Comparison of ENCODE assay signal across 26 cellular contexts in the genomic region with DNA sequence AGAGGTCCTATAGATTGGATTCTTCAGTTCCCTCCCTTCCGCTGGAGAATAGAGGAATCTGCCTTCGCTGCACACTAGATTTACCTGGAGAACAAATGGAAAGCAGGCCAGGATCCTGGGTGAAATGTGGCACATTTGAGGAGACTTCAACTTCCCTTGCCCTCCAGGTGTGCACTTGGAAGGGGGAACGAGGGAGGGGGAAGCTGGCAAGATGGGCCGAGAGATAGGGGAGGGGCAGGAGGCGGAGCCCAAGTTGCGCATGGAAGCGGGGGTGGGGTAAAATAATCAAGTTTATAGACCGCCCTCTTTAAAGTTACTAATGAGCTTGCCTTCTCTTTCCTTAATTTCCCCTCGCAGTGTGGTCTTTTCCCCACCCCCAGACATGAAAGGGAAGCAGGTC.
A peak's percentile ranks its signal among the peaks of the same experiment; 100 is the strongest.
DNase-seq lines count a peak whose midpoint lies in the region; ATAC-seq and TF ChIP-seq lines count a peak whose summit lies in the region.
"Had no signal": no experiment of that assay in that cellular context is flagged by ENCODE, and none has a peak within 500 bp of the region (broad histone marks: within the 10 kb centered on the region; RNA-seq: fewer than 3 reads in every experiment).

No MANE protein-coding gene starts in this region.

- ATAC-seq in activated T-helper 17 cell treated with anti-CD3 and anti-CD28 coated beads, Interleukin-2, amount 50 U/mL, for 72 hours (replicated peaks): no peak
- no peak for ATAC-seq in HG02642 (IDR thresholded peaks at IDR 0.05; ENCODE audit: poor library complexity, unreplicated experiment)
- ATAC-seq: stimulated activated naive B cell treated with anti-CD40 and anti-IgM and Interleukin-4, amounts not matched to agents 10 μg/mL and 1 μg/mL and 100 μg/mL, for 72 hours had no signal

- H3K4me3 ChIP-seq in HUES64 (ENCODE audit: low read length): peak overlapping the region; percentile 27
- peak overlapping the region; percentile 100 for H3K4me3 ChIP-seq in epithelial cell of esophagus (ENCODE audit: low read length)
- H3K4me3 ChIP-seq in smooth muscle cell: no peak overlapping the region
- H3K4me3 ChIP-seq: ascending aorta; BLaER1 treated with 17β-estradiol and CSF1 and Interleukin-3, amounts not matched to agents 10 nM and 100 nM; lower lobe of right lung had no signal

- no peaks in the 10 kb centered on the region for H3K9me3 Mint-ChIP-seq in activated T-helper 17 cell treated with anti-CD3 and anti-CD28 coated beads, Interleukin-2, amount 50 U/mL, for 72 hours
- H3K9me3 Mint-ChIP-seq: activated CD4-positive, alpha-beta memory T cell treated with anti-CD3 and anti-CD28 coated beads for 36 hours; activated T-helper 2 cell treated with anti-CD3 and anti-CD28 coated beads, Interferon-gamma antibody, Interleukin-2, Interleukin-4, amounts not matched to agents 10 μg/mL and 5 μg/mL and 100 μg/mL, durations not matched to agents 14 hours and 24 hours and 36 hours; stimulated activated naive B cell treated with anti-CD40 and anti-IgM and Interleukin-4, amounts not matched to agents 10 μg/mL and 1 μg/mL and 100 μg/mL, for 72 hours had no signal

- H3K4me1 Mint-ChIP-seq in activated T-helper 17 cell treated with anti-CD3 and anti-CD28 coated beads, Interleukin-2, amount 50 U/mL, for 72 hours: no peaks in the 10 kb centered on the region
- H3K4me1 Mint-ChIP-seq: stimulated activated naive B cell treated with anti-CD40 and anti-IgM and Interleukin-4, amounts not matched to agents 10 μg/mL and 1 μg/mL and 100 μg/mL, for 72 hours had no signal

- H3K4me1 ChIP-seq in HUES64 (ENCODE audit: insufficient read depth, low read length) (peaks cover 59% of the 10 kb centered on the region), smooth muscle cell (ENCODE audit: low read depth) (peaks cover 26% of the 10 kb centered on the region)
- H3K4me1 ChIP-seq: ascending aorta, lower lobe of right lung had no signal

- no peaks in the 10 kb centered on the region for H3K79me2 ChIP-seq in smooth muscle cell (ENCODE audit: low read depth)

- H3K27ac ChIP-seq in HUES64 (ENCODE audit: low read depth, low read length): peak overlapping the region; percentile 74; the same call in 1 of the 2 replicates
- no peak overlapping the region for H3K27ac ChIP-seq in smooth muscle cell (ENCODE audit: low read depth)
- H3K27ac ChIP-seq: ascending aorta; BLaER1 treated with 17β-estradiol and CSF1 and Interleukin-3, amounts not matched to agents 10 nM and 100 nM; lower lobe of right lung had no signal

- H3K4me3 Mint-ChIP-seq in activated T-helper 17 cell treated with anti-CD3 and anti-CD28 coated beads, Interleukin-2, amount 50 U/mL, for 72 hours: no peak overlapping the region
- H3K4me3 Mint-ChIP-seq: activated CD4-positive, alpha-beta memory T cell treated with anti-CD3 and anti-CD28 coated beads for 36 hours; activated naive CD8-positive, alpha-beta T cell; stimulated activated naive B cell treated with anti-CD40 and anti-IgM and Interleukin-4, amounts not matched to agents 10 μg/mL and 1 μg/mL and 100 μg/mL, for 72 hours had no signal

- no peak for TF ChIP-seq CTCF in epithelial cell of esophagus (IDR thresholded peaks at IDR 0.05; ENCODE audit: insufficient read depth, low read depth, low read length, missing control alignments)
- TF ChIP-seq CTCF in smooth muscle cell (IDR thresholded peaks at IDR 0.05; ENCODE audit: borderline replicate concordance, insufficient read depth, poor library complexity, severe bottlenecking): no peak

- no peaks in the 10 kb centered on the region for H4K20me1 ChIP-seq in smooth muscle cell (ENCODE audit: low read depth)
- H4K20me1 ChIP-seq: BLaER1 treated with 17β-estradiol and CSF1 and Interleukin-3, amounts not matched to agents 10 nM and 100 nM had no signal

- H3K9me3 ChIP-seq in HUES64 (ENCODE audit: insufficient read depth, low read depth, low read length): no peaks in the 10 kb centered on the region
- no peaks in the 10 kb centered on the region for H3K9me3 ChIP-seq in smooth muscle cell (replicated peaks; ENCODE audit: low read depth)
- H3K9me3 ChIP-seq: ascending aorta; BLaER1 treated with 17β-estradiol and CSF1 and Interleukin-3, amounts not matched to agents 10 nM and 100 nM; lower lobe of right lung had no signal

- WGBS in HUES64: 51% methylated on average over 9 of the region's 9 CpGs
- 63% methylated on average over 9 of the region's 9 CpGs for WGBS in smooth muscle cell (ENCODE audit: low lambda C conversion rate)

- H3K27me3 ChIP-seq in HUES64 (ENCODE audit: insufficient read depth, low read length) (no peaks in the 10 kb centered on the region), smooth muscle cell (ENCODE audit: low read depth) (no peaks in the 10 kb centered on the region)
- H3K27me3 ChIP-seq: ascending aorta; BLaER1 treated with 17β-estradiol and CSF1 and Interleukin-3, amounts not matched to agents 10 nM and 100 nM had no signal

- no peak overlapping the region for H3K27ac Mint-ChIP-seq in activated T-helper 17 cell treated with anti-CD3 and anti-CD28 coated beads, Interleukin-2, amount 50 U/mL, for 72 hours
- H3K27ac Mint-ChIP-seq: activated CD4-positive, alpha-beta memory T cell treated with anti-CD3 and anti-CD28 coated beads for 36 hours; activated naive CD8-positive, alpha-beta T cell; activated T-helper 2 cell treated with anti-CD3 and anti-CD28 coated beads, Interferon-gamma antibody, Interleukin-2, Interleukin-4, amounts not matched to agents 10 μg/mL and 5 μg/mL and 100 μg/mL, durations not matched to agents 14 hours and 24 hours and 36 hours; stimulated activated naive B cell treated with anti-CD40 and anti-IgM and Interleukin-4, amounts not matched to agents 10 μg/mL and 1 μg/mL and 100 μg/mL, for 72 hours had no signal

- DNase-seq in epithelial cell of esophagus (ENCODE audit: low read depth) (peak; percentile 79), iPS-NIHi7 (ENCODE audit: extremely low spot score) (peak; percentile 66), smooth muscle cell (lab: John Stamatoyannopoulos, UW; ENCODE audit: unreplicated experiment) (no peak), cardiac septum (ENCODE audit: low spot score) (no peak), mucosa of gallbladder (ENCODE audit: low spot score) (no peak)
- DNase-seq: activated CD4-positive, alpha-beta memory T cell treated with anti-CD3 and anti-CD28 coated beads for 36 hours; activated CD4-positive, CD25-positive, alpha-beta regulatory T cell; activated CD8-positive, alpha-beta memory T cell treated with anti-CD3 and anti-CD28 coated beads, Interleukin-2, amount 50 U/mL, for 48 hours; DND-41; foreskin fibroblast; HCEC 1CT; lower lobe of right lung; NCI-H1105 treated with DMSO at 0.1 percent for 48 hours; NCI-H2081; NCI-H446; occipital lobe; SHP77 treated with DMSO at 0.1 percent for 48 hours; stimulated activated CD4-positive, alpha-beta T cell treated with anti-CD3 and anti-CD28 coated beads, Interleukin-4, amount 100 ng/mL, for 24 hours; stimulated activated naive B cell treated with anti-CD40 and anti-IgM and Interleukin-4, amounts not matched to agents 10 μg/mL and 1 μg/mL and 100 μg/mL, for 72 hours had no signal

- H3K27me3 Mint-ChIP-seq in activated T-helper 17 cell treated with anti-CD3 and anti-CD28 coated beads, Interleukin-2, amount 50 U/mL, for 72 hours: peaks cover 46% of the 10 kb centered on the region

- H3K36me3 Mint-ChIP-seq in activated T-helper 17 cell treated with anti-CD3 and anti-CD28 coated beads, Interleukin-2, amount 50 U/mL, for 72 hours (ENCODE audit: low read depth): no peaks in the 10 kb centered on the region
- H3K36me3 Mint-ChIP-seq: activated CD4-positive, alpha-beta memory T cell treated with anti-CD3 and anti-CD28 coated beads for 36 hours; activated naive CD8-positive, alpha-beta T cell; stimulated activated naive B cell treated with anti-CD40 and anti-IgM and Interleukin-4, amounts not matched to agents 10 μg/mL and 1 μg/mL and 100 μg/mL, for 72 hours had no signal

- intact Hi-C loops in cardiac septum (cut with DNase I): no loop called here

- peak overlapping the region; percentile 32 for H3K9ac ChIP-seq in HUES64 (ENCODE audit: low read depth, low read length)
- H3K9ac ChIP-seq in smooth muscle cell (ENCODE audit: low read depth): no peak overlapping the region
- H3K9ac ChIP-seq: BLaER1 treated with 17β-estradiol and CSF1 and Interleukin-3, amounts not matched to agents 10 nM and 100 nM had no signal

- H3K4me2 ChIP-seq in smooth muscle cell: peak overlapping the region; percentile 3
- H3K4me2 ChIP-seq: BLaER1 treated with 17β-estradiol and CSF1 and Interleukin-3, amounts not matched to agents 10 nM and 100 nM had no signal

- peaks cover 18% of the 10 kb centered on the region for H3K36me3 ChIP-seq in HUES64 (ENCODE audit: insufficient read depth, low read length)
- no peaks in the 10 kb centered on the region for H3K36me3 ChIP-seq in smooth muscle cell (ENCODE audit: low read depth)
- H3K36me3 ChIP-seq: ascending aorta; BLaER1 treated with 17β-estradiol and CSF1 and Interleukin-3, amounts not matched to agents 10 nM and 100 nM; lower lobe of right lung had no signal

- H3F3A ChIP-seq in smooth muscle cell (ENCODE audit: low read depth): no peaks in the 10 kb centered on the region

- no peak overlapping the region for H2AFZ ChIP-seq in smooth muscle cell (ENCODE audit: low read depth)

Comparison
In these comparisons a context has a peak if more than half of its experiments do, and no peak if none do; other contexts are left out.
1. DNase-seq: peak in epithelial cell of esophagus (single experiment) and iPS-NIHi7 (single experiment); none in smooth muscle cell (single experiment), cardiac septum (single experiment) and mucosa of gallbladder (single experiment).